27 cellular contexts compared by ENCODE assay signal in the genomic region with DNA sequence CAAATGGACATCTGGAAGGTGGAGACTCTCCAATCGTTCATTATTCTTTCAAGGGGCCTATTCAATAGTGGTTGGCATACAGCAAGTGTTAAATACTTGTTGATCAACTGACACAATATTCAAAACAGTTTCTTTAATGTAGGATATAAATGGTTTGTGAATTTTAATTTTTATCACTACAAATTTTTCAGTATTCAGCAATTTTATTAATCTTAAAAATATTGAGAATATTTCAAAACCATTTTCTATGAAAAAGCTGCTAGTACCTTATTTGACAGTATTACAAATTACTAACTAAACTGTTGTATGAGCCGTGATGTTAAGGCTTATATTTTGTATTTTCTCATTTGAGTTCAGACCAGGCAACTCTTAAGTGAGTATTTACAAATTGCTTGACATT.
"Had no signal": no experiment of that assay in that cellular context is flagged by ENCODE, and none has a peak within 500 bp of the region (broad histone marks: within the 10 kb centered on the region; RNA-seq: fewer than 3 reads in every experiment).

No MANE protein-coding gene starts in this region.

- H3K27ac Mint-ChIP-seq: endodermal cell; progenitor cell of endocrine pancreas; stimulated activated effector memory CD8-positive, alpha-beta T cell treated with anti-CD3 and anti-CD28 coated beads, Interleukin-12 subunit alpha, Interleukin-12 subunit beta, amount 100 ng/mL, for 72 hours had no signal

- H3K4me3 Mint-ChIP-seq: endodermal cell; natural killer cell; stimulated activated effector memory CD8-positive, alpha-beta T cell treated with anti-CD3 and anti-CD28 coated beads, Interleukin-12 subunit alpha, Interleukin-12 subunit beta, amount 100 ng/mL, for 72 hours had no signal

- H3K9me3 ChIP-seq: esophagus muscularis mucosa, heart right ventricle, lower lobe of right lung, stomach, thoracic aorta, tibial nerve, upper lobe of right lung, uterus had no signal

- H3K36me3 ChIP-seq: lower lobe of right lung, thoracic aorta, uterus had no signal

- H3K27me3 ChIP-seq: esophagus muscularis mucosa, foreskin keratinocyte, heart right ventricle, stomach, tibial nerve, upper lobe of right lung, uterus had no signal

- H3K27ac ChIP-seq: esophagus muscularis mucosa, foreskin keratinocyte, lower lobe of right lung, parathyroid adenoma, thoracic aorta, upper lobe of right lung had no signal

- H3K4me3 ChIP-seq: esophagus muscularis mucosa, heart right ventricle, lower lobe of right lung, smooth muscle cell, stomach, thoracic aorta, tibial nerve, upper lobe of right lung, uterus had no signal

- H3K27me3 Mint-ChIP-seq: progenitor cell of endocrine pancreas had no signal

- H3K4me1 ChIP-seq: uterus had no signal

- FAIRE-seq: endothelial cell of umbilical vein had no signal

- DNase-seq: cerebellar nuclear complex; cortex of kidney; effector CD4-positive, alpha-beta T cell; endodermal cell; foreskin keratinocyte; glutamatergic neuron; heart right ventricle; hippocampal formation; islet precursor cell; left ventricle myocardium superior; lower lobe of right lung; natural killer cell; stimulated activated CD4-positive, alpha-beta T cell treated with anti-CD3 and anti-CD28 coated beads, Interleukin-2, amount 100 ng/mL, for 24 hours; stimulated activated CD4-positive, alpha-beta T cell treated with anti-CD3 and anti-CD28 coated beads, Interleukin-4, amount 100 ng/mL, for 24 hours; stimulated activated naive CD4-positive, alpha-beta T cell treated with Interleukin-2 at 50 U/mL for 16 hours; stomach; upper lobe of right lung; uterus had no signal

- ATAC-seq: foreskin keratinocyte; heart right ventricle; left ventricle myocardium superior; lower lobe of right lung; natural killer cell; sciatic nerve; stimulated activated effector memory CD8-positive, alpha-beta T cell treated with anti-CD3 and anti-CD28 coated beads, Interleukin-12 subunit alpha, Interleukin-12 subunit beta, amount 100 ng/mL, for 72 hours; upper lobe of right lung had no signal

- H3K9me3 Mint-ChIP-seq: endodermal cell; natural killer cell; stimulated activated effector memory CD8-positive, alpha-beta T cell treated with anti-CD3 and anti-CD28 coated beads, Interleukin-12 subunit alpha, Interleukin-12 subunit beta, amount 100 ng/mL, for 72 hours had no signal
